Comparison of ENCODE assay signal across 9 cellular contexts in the genomic region with DNA sequence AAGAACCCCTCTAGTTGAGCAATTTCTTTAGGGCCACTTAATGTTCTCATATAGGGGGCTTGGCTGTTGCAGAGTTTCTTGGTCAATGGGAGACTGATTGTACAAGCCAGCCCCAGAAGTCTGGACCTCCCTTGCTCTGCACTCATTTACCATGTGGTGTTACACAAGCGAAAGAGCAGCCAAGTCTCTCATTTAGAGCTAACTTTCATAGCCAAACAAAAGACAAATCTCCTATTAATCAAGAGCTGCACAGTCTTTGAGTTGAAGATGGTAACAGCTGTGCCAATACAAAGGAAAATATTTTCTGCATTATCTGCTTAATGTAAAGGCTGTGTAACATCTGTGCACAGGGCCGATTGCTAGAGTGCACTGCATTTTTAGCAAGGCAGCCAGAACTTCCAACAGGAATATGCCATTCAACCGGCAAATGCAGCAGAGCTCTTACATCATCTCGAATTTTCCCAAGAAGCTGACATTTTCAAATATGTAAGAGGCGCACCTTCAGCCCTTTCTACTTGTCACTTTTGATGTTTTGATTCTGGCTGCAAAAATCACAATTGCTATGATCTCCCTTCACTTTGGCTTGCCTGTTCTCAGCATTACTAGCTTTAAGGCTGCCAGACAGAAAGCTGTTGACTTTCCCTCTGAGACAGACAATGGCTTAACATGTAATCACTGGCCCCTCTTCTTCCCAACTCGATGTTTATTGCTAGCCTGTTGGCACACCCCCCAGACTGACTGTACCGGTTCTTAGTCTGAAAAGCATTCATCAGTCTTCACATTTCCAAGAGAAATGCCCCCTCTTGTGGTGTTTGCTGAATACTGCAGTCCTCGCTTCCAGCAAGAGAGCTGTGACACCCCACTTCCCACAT.
DNase-seq lines count a peak whose midpoint lies in the region; ATAC-seq and TF ChIP-seq lines count a peak whose summit lies in the region.
"Had no signal": no experiment of that assay in that cellular context is flagged by ENCODE, and none has a peak within 500 bp of the region (broad histone marks: within the 10 kb centered on the region; RNA-seq: fewer than 3 reads in every experiment).

No MANE protein-coding gene starts in this region.

- CTCF ChIA-PET in WTC11 (lab: Charles Lee): interaction anchor here (0.5 to 1.8 kb wide), 43 partner anchors 8 to 1464 kb away, joined by 3 to 20 read pairs (median 4); no protein-coding TSS in a partner anchor

- H3K27ac Mint-ChIP-seq in WTC11: no peak overlapping the region
- H3K27ac Mint-ChIP-seq: IgD-negative memory B cell had no signal

- H3K4me3 Mint-ChIP-seq in WTC11: no peak overlapping the region

- ATAC-seq in GM18870 (IDR thresholded peaks at IDR 0.05; ENCODE audit: unreplicated experiment) (peak; percentile 90), HG03108 (IDR thresholded peaks at IDR 0.05; ENCODE audit: unreplicated experiment) (peak; percentile 91), WTC11 (peak; percentile 97)

- TF ChIP-seq CTCF in AG09319 (IDR thresholded peaks at IDR 0.05; ENCODE audit: low read depth, low read length): peak; percentile 91
- TF ChIP-seq CTCF in WTC11 (IDR thresholded peaks at IDR 0.05): peak; percentile 82

- peaks cover 9% of the 10 kb centered on the region for H3K4me1 Mint-ChIP-seq in WTC11

- peak; percentile 67 for DNase-seq in AG09319 (ENCODE audit: extremely low read depth, low read depth)
- peak; percentile 78 for DNase-seq in NCI-H2196 (lab: John Stamatoyannopoulos, UW; ENCODE audit: unreplicated experiment)
- peak; percentile 79 for DNase-seq in WTC11 (ENCODE audit: low spot score)
- peak; percentile 48 for DNase-seq in central memory CD4-positive, alpha-beta T cell
- peak; percentile 68 for DNase-seq in kidney glomerular epithelial cell (lab: John Stamatoyannopoulos, UW)
- DNase-seq in stimulated activated CD4-positive, alpha-beta T cell treated with anti-CD3 and anti-CD28 coated beads, Interleukin-1b, Interleukin-23, amount 100 ng/mL, for 4 hours (ENCODE audit: low read depth in 2 of 2): peak; percentile 22 to 53

- no peaks in the 10 kb centered on the region for H3K27me3 Mint-ChIP-seq in WTC11 (ENCODE audit: low read depth)
- H3K27me3 Mint-ChIP-seq: IgD-negative memory B cell had no signal

- H3K36me3 Mint-ChIP-seq in WTC11: no peaks in the 10 kb centered on the region
- H3K36me3 Mint-ChIP-seq: IgD-negative memory B cell had no signal

- H3K9me3 Mint-ChIP-seq in WTC11: no peaks in the 10 kb centered on the region
- H3K9me3 Mint-ChIP-seq: IgD-negative memory B cell had no signal

- POLR2A ChIA-PET in WTC11 (lab: Charles Lee): no interaction called here

TF ChIP-seq in WTC11, 78 proteins besides CTCF, POLR2A, EP300 and RAD21:
- TF ChIP-seq, protein P1, sequence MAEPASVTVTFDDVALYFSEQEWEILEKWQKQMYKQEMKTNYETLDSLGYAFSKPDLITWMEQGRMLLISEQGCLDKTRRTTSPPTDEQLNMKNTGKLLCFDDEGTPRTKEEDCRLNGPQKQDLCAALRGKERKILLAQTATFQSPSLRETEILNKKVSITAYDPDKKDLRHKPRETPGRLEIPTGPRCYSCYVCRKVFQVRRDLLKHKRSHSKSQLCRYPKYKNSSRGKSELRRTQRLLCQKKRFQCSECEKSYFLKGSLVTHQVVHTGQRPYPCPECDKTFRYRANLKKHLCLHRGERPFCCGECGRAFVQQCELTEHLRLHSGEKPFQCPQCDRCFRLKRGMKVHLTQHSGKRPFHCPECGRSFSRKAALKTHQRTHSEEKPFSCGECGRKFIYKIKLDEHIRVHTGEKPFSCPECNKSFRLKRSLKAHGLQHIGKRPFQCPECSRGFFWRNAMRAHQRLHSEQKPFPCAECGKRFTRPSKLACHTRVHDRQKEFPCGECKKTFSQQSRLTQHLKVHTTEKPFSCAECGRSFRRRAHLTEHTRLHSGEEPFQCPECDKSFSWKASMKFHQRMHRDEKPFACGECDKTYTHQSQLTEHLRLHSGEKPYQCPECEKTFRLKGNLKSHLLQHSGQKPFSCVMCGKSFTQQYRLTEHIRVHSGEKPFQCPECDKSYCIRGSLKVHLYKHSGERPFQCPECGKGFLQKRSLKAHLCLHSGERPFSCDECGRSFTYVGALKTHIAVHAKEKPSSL (CRISPR knock-in tag; conservative IDR thresholded peaks at IDR 0.05): no peak
- no peak for TF ChIP-seq TP53 (CRISPR knock-in tag; IDR thresholded peaks at IDR 0.05)
- TF ChIP-seq, protein P2, sequence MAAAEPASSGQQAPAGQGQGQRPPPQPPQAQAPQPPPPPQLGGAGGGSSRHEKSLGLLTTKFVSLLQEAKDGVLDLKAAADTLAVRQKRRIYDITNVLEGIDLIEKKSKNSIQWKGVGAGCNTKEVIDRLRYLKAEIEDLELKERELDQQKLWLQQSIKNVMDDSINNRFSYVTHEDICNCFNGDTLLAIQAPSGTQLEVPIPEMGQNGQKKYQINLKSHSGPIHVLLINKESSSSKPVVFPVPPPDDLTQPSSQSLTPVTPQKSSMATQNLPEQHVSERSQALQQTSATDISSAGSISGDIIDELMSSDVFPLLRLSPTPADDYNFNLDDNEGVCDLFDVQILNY (CRISPR knock-in tag; IDR thresholded peaks at IDR 0.05): no peak
- TF ChIP-seq OVOL2 (CRISPR knock-in tag; IDR thresholded peaks at IDR 0.05; ENCODE audit: borderline replicate concordance): no peak
- no peak for TF ChIP-seq MLX (CRISPR knock-in tag; IDR thresholded peaks at IDR 0.05)
- TF ChIP-seq CBFB (CRISPR knock-in tag; IDR thresholded peaks at IDR 0.05; ENCODE audit: low read depth): no peak
- TF ChIP-seq, protein P3, sequence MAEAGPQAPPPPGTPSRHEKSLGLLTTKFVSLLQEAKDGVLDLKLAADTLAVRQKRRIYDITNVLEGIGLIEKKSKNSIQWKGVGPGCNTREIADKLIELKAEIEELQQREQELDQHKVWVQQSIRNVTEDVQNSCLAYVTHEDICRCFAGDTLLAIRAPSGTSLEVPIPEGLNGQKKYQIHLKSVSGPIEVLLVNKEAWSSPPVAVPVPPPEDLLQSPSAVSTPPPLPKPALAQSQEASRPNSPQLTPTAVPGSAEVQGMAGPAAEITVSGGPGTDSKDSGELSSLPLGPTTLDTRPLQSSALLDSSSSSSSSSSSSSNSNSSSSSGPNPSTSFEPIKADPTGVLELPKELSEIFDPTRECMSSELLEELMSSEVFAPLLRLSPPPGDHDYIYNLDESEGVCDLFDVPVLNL (CRISPR knock-in tag; IDR thresholded peaks at IDR 0.05; ENCODE audit: borderline replicate concordance, low read depth): no peak
- TF ChIP-seq ZNF396 (CRISPR knock-in tag; IDR thresholded peaks at IDR 0.05; ENCODE audit: borderline replicate concordance): no peak
- no peak for TF ChIP-seq ZNF423 (CRISPR knock-in tag; IDR thresholded peaks at IDR 0.05)
- no peak for TF ChIP-seq SMAD3 (CRISPR knock-in tag; IDR thresholded peaks at IDR 0.05; ENCODE audit: borderline replicate concordance)
- TF ChIP-seq ZNF317 (CRISPR knock-in tag; IDR thresholded peaks at IDR 0.05; ENCODE audit: borderline replicate concordance, low read depth): no peak
- no peak for TF ChIP-seq ATF3 (CRISPR knock-in tag; conservative IDR thresholded peaks at IDR 0.05)
- no peak for TF ChIP-seq NR3C1 (CRISPR knock-in tag; conservative IDR thresholded peaks at IDR 0.05; ENCODE audit: low read depth)
- TF ChIP-seq, protein P4, sequence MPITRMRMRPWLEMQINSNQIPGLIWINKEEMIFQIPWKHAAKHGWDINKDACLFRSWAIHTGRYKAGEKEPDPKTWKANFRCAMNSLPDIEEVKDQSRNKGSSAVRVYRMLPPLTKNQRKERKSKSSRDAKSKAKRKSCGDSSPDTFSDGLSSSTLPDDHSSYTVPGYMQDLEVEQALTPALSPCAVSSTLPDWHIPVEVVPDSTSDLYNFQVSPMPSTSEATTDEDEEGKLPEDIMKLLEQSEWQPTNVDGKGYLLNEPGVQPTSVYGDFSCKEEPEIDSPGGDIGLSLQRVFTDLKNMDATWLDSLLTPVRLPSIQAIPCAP (CRISPR knock-in tag; IDR thresholded peaks at IDR 0.05): no peak
- TF ChIP-seq CREB1 (CRISPR knock-in tag; IDR thresholded peaks at IDR 0.05): no peak

Comparison
In these comparisons a context has a peak if more than half of its experiments do, and no peak if none do; other contexts are left out.
1. Peak in every context shown above with its lines: DNase-seq and ATAC-seq.